Comparison of ENCODE assay signal across 23 cellular contexts in the genomic region with DNA sequence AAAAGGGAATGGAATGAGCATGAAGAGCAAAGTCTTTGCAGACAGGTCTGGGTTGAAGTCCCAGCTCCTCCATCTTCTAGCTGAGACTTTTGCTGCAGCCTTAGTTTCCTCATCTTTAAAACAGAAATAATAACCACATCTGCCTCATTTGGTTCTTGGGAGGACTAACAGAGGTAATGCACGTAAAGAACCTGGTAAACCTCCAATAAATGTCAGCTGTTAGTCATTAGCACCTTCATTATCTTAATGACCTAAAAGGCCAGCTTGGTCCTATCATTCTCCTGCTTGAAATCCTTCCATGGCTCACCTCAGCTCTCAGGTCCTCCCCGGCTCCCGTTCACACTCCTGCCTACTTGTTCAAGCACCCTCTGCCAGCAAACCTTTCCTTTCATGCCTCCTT. TPM values are rescaled to one million over a fixed set of nuclear protein-coding genes. Genes with fewer than 3 reads are reported as not detected.
"Had no signal": no experiment of that assay in that cellular context is flagged by ENCODE, and none has a peak within 500 bp of the region (broad histone marks: within the 10 kb centered on the region; RNA-seq: fewer than 3 reads in every experiment).

No MANE protein-coding gene starts in this region.

- H3K4me3 Mint-ChIP-seq: IgD-negative memory B cell had no signal

- H3K36me3 Mint-ChIP-seq: IgD-negative memory B cell had no signal

- H3K36me3 ChIP-seq: MG63, SJCRH30 had no signal

- H3K9me3 Mint-ChIP-seq: IgD-negative memory B cell had no signal

- H3K27ac ChIP-seq: SJCRH30 had no signal

- H3K27me3 Mint-ChIP-seq: IgD-negative memory B cell had no signal

- DNase-seq: KBM-7, MG63, NCI-H1092, NCI-H1105 treated with DMSO at 0.1 percent for 48 hours, NCI-H1417 treated with DMSO at 0.1 percent for 48 hours, NCI-H146, NCI-H1694 treated with DMSO at 0.1 percent for 48 hours, NCI-H1930, NCI-H2081, NCI-H2171, NCI-H226, NCI-H446, NCI-H510A, NCI-H524 treated with DMSO at 0.1 percent for 48 hours, NCI-H774, RPMI8226, SHP77 treated with DMSO at 0.1 percent for 48 hours, SJCRH30, T-helper 1 cell had no signal

- H3K4me3 ChIP-seq: MG63, SJCRH30 had no signal

- H3K4me1 ChIP-seq: SJCRH30 had no signal

- H3K27ac Mint-ChIP-seq: IgD-negative memory B cell had no signal

- FAIRE-seq: HTR-8/SVneo, RCC 7860 had no signal

- H3K9me3 ChIP-seq: MG63, SJCRH30 had no signal

- ATAC-seq: SK-N-SH treated with all-trans-retinoic acid at 6 μM for 48 hours had no signal

RNA-seq across cellular contexts. Expression of a gene that starts 51.8 kb away (rescaled TPM):
- total RNA-seq: SJCRH30 had no signal
